In the genomic region with DNA sequence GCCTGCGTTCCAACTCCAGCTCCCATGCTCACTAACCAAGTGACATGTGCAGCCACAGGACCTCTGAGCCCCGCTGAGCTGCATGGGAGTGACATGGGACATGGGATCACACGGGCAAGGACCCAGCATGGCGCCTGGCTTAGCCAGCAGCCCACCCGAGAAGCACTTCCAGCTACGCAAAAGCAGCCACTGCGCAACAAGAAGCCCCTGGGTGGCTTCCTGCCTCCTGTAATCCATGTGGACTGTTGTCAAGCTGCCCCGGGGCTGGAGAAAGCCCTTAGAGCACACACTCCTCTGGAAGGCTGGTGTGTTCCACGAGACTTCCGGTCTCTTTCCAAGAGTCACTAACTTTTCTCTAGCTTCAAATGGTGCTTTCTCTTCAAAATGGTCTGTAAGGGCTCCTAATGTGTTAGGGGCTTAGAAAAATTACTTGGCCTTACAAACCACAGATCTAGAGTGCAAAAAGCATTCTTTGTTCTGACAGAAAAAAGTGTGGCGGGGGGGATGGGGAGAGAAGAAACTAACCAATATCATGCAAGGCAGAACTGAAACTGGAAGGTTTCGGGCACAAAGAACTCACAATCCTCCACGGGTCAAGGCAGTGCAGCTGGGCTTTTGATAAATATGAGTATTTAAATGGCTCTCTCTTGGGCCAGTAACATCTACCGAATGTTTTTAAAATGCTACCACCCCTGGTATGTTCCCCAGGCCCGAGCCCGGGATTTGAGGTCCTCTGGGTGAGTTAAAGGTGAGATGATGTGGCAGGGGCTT, we compare ENCODE assay signal across 7 cellular contexts. TPM values are rescaled to one million over a fixed set of nuclear protein-coding genes. Genes with fewer than 3 reads are reported as not detected.
DNase-seq lines count a peak whose midpoint lies in the region; ATAC-seq and TF ChIP-seq lines count a peak whose summit lies in the region.

No MANE protein-coding gene starts in this region.

- WGBS in endodermal cell (ENCODE audit: insufficient coverage in 1 of 2, insufficient read length in 1 of 2), 2 experiments, result 94 to 97% methylated on average over 10 to 16 of the region's 16 CpGs

- no peak overlapping the region for H3K9ac ChIP-seq in endodermal cell (ENCODE audit: extremely low read depth, low read length, poor library complexity, severe bottlenecking)

- peaks cover 16% of the 10 kb centered on the region for H3K4me1 Mint-ChIP-seq in endodermal cell
- peaks cover 21% of the 10 kb centered on the region for H3K4me1 Mint-ChIP-seq in activated T-cell treated with anti-CD3 and anti-CD28 coated beads, Interleukin-2, amount 50 U/mL, for 72 hours (ENCODE audit: low read depth)
- H3K4me1 Mint-ChIP-seq in osteocyte (ENCODE audit: unreplicated experiment), result peaks cover 27% of the 10 kb centered on the region

- TF ChIP-seq CTCF in endodermal cell (conservative IDR thresholded peaks at IDR 0.05) (no peak), osteocyte (IDR thresholded peaks at IDR 0.05) (no peak)

- ATAC-seq in HG02870 (IDR thresholded peaks at IDR 0.05; ENCODE audit: unreplicated experiment), result peak; percentile 63
- ATAC-seq in activated T-cell treated with anti-CD3 and anti-CD28 coated beads, Interleukin-2, amount 50 U/mL, for 72 hours (replicated peaks in 1 of 2), result no peak

- H3K4me3 ChIP-seq in endodermal cell (ENCODE audit: low read length), result no peak overlapping the region

- H3K27ac ChIP-seq in substantia nigra (ENCODE audit: low read depth, low read length, poor library complexity, severe bottlenecking) (peak overlapping the region; percentile 80), endodermal cell (ENCODE audit: low read depth, low read length) (no peak overlapping the region)

- H3K36me3 ChIP-seq in endodermal cell (ENCODE audit: control insufficient read depth, insufficient read depth, low read length), result peaks cover 50% of the 10 kb centered on the region

- H3K27me3 Mint-ChIP-seq in endodermal cell (ENCODE audit: insufficient read depth), result no peaks in the 10 kb centered on the region
- no peaks in the 10 kb centered on the region for H3K27me3 Mint-ChIP-seq in activated T-cell treated with anti-CD3 and anti-CD28 coated beads, Interleukin-2, amount 50 U/mL, for 72 hours (ENCODE audit: low read depth)
- H3K27me3 Mint-ChIP-seq in osteocyte (ENCODE audit: unreplicated experiment), result no peaks in the 10 kb centered on the region

- H3K4me3 Mint-ChIP-seq in endodermal cell, result no peak overlapping the region
- no peak overlapping the region for H3K4me3 Mint-ChIP-seq in activated T-cell treated with anti-CD3 and anti-CD28 coated beads, Interleukin-2, amount 50 U/mL, for 72 hours
- H3K4me3 Mint-ChIP-seq in osteocyte (ENCODE audit: unreplicated experiment), result no peak overlapping the region

- H3K9me3 Mint-ChIP-seq in endodermal cell (no peaks in the 10 kb centered on the region), osteocyte (ENCODE audit: unreplicated experiment) (no peaks in the 10 kb centered on the region)
- H3K9me3 Mint-ChIP-seq in activated T-cell treated with anti-CD3 and anti-CD28 coated beads, Interleukin-2, amount 50 U/mL, for 72 hours, result no peaks in the 10 kb centered on the region

- peaks cover 53% of the 10 kb centered on the region for H3K36me3 Mint-ChIP-seq in endodermal cell (ENCODE audit: low read depth)
- H3K36me3 Mint-ChIP-seq in activated T-cell treated with anti-CD3 and anti-CD28 coated beads, Interleukin-2, amount 50 U/mL, for 72 hours (ENCODE audit: insufficient read depth in 2 of 2), result peaks cover 6 to 7% of the 10 kb centered on the region in 2 donors
- peaks cover 46% of the 10 kb centered on the region for H3K36me3 Mint-ChIP-seq in osteocyte (ENCODE audit: unreplicated experiment)

- H3K27me3 ChIP-seq in endodermal cell (ENCODE audit: control insufficient read depth, insufficient read depth, low read length, poor library complexity, severe bottlenecking), result no peaks in the 10 kb centered on the region

- H3K4me1 ChIP-seq in endodermal cell (ENCODE audit: control insufficient read depth, insufficient read depth, low read length), result no peaks in the 10 kb centered on the region

- no peaks in the 10 kb centered on the region for H3K9me3 ChIP-seq in endodermal cell (ENCODE audit: control insufficient read depth, low read length)

- H3K27ac Mint-ChIP-seq in endodermal cell, result no peak overlapping the region
- H3K27ac Mint-ChIP-seq in activated T-cell treated with anti-CD3 and anti-CD28 coated beads, Interleukin-2, amount 50 U/mL, for 72 hours, result no peak overlapping the region
- no peak overlapping the region for H3K27ac Mint-ChIP-seq in osteocyte (ENCODE audit: unreplicated experiment)

- DNase-seq in GM19238 (ENCODE audit: insufficient read length, low spot score) (peak; percentile 77), RPMI8226 (peak; percentile 96), substantia nigra (lab: John Stamatoyannopoulos, UW) (peak in 20 of 49 donors; percentile 9 to 77 (median 32)), endodermal cell (no peak), osteocyte (ENCODE audit: extremely low spot score, unreplicated experiment) (no peak)
- no peak for DNase-seq in activated T-cell treated with anti-CD3 and anti-CD28 coated beads, Interleukin-2, amount 50 U/mL, for 72 hours

RNA-seq across cellular contexts. Expression of a gene that starts 5.5 kb away (rescaled TPM):
- total RNA-seq in endodermal cell (10 to 100 TPM; 38.4 to 39.4 TPM), osteocyte (70.1 and 80.9 TPM in 2 replicates)
- polyA plus RNA-seq in endodermal cell (2013, experiment 1 of 2), result 34.3 TPM
- 33.0 TPM for polyA plus RNA-seq in endodermal cell (2013, experiment 2 of 2)
- total RNA-seq in activated T-cell treated with anti-CD3 and anti-CD28 coated beads, Interleukin-2, amount 50 U/mL, for 72 hours, result 10 to 100 TPM; 24.7 to 28.4 TPM

RNA-seq across cellular contexts. Expression of a gene that starts 46.1 kb away (rescaled TPM):
- total RNA-seq in endodermal cell (10 to 100 TPM; 58.2 to 64.1 TPM), osteocyte (162 and 179 TPM in 2 replicates)
- 37.4 TPM for polyA plus RNA-seq in endodermal cell (2013, experiment 1 of 2)
- 35.9 TPM for polyA plus RNA-seq in endodermal cell (2013, experiment 2 of 2)
- 1 to 10 TPM; 6.8 to 9.3 TPM for total RNA-seq in activated T-cell treated with anti-CD3 and anti-CD28 coated beads, Interleukin-2, amount 50 U/mL, for 72 hours

RNA-seq across cellular contexts. Expression of a gene that starts 53.2 kb away (rescaled TPM):
- 10 to 100 TPM; 53.3 to 62.3 TPM for total RNA-seq in endodermal cell
- polyA plus RNA-seq in endodermal cell (2013, experiment 1 of 2), result 55.3 TPM
- polyA plus RNA-seq in endodermal cell (2013, experiment 2 of 2), result 52.0 TPM
- 10 to 100 TPM; 26.9 to 34.1 TPM for total RNA-seq in activated T-cell treated with anti-CD3 and anti-CD28 coated beads, Interleukin-2, amount 50 U/mL, for 72 hours
- total RNA-seq in osteocyte, result 59.4 and 59.8 TPM in 2 replicates

Comparison
In these comparisons a context has a peak if more than half of its experiments do, and no peak if none do; other contexts are left out.
1. DNase-seq: peak in GM19238 (single experiment) and RPMI8226 (single experiment); none in endodermal cell (single experiment), activated T-cell treated with anti-CD3 and anti-CD28 coated beads, Interleukin-2, amount 50 U/mL, for 72 hours (0 of 2) and osteocyte (single experiment).
2. RNA of a gene that starts 46.1 kb away (total RNA-seq): 162 to 179 TPM in osteocyte and 58.2 to 64.1 TPM in endodermal cell; 6.8 to 9.3 TPM in activated T-cell treated with anti-CD3 and anti-CD28 coated beads, Interleukin-2, amount 50 U/mL, for 72 hours; every median in the first group is over 4 times any median in the second.